In genomic region chr17:49708515-49709161, GRCh38 we compare ENCODE assay signal across 1 cellular context.
TF ChIP-seq lines count a peak whose summit lies in the region.

No MANE protein-coding gene starts in this region.

TF ChIP-seq in IMR-90, 13 proteins besides CTCF, POLR2A, EP300 and RAD21:
- TF ChIP-seq MAZ (IDR thresholded peaks at IDR 0.05; ENCODE audit: borderline replicate concordance, low read depth, low read length) (no peak), CHD1 (IDR thresholded peaks at IDR 0.05; ENCODE audit: low read depth, low read length) (no peak)
